Comparison of ENCODE assay signal across 12 cellular contexts in genomic region chr13:29140277-29140676, GRCh38.
DNase-seq lines count a peak whose midpoint lies in the region; ATAC-seq and TF ChIP-seq lines count a peak whose summit lies in the region.
"Had no signal": no experiment of that assay in that cellular context is flagged by ENCODE, and none has a peak within 500 bp of the region (broad histone marks: within the 10 kb centered on the region; RNA-seq: fewer than 3 reads in every experiment).

No MANE protein-coding gene starts in this region.

- no peak for ATAC-seq in GM21529 (IDR thresholded peaks at IDR 0.05; ENCODE audit: unreplicated experiment)

- H3K27ac ChIP-seq in smooth muscle cell (ENCODE audit: low read depth) (peak overlapping the region; percentile 36), testis (no peak overlapping the region)

- H3K27me3 ChIP-seq in smooth muscle cell (ENCODE audit: low read depth) (no peaks in the 10 kb centered on the region), testis (no peaks in the 10 kb centered on the region)

- no peaks in the 10 kb centered on the region for H3F3A ChIP-seq in smooth muscle cell (ENCODE audit: low read depth)

- no peaks in the 10 kb centered on the region for H3K4me1 ChIP-seq in smooth muscle cell (ENCODE audit: low read depth)
- H3K4me1 ChIP-seq in testis: no peaks in the 10 kb centered on the region

- H3K9ac ChIP-seq in smooth muscle cell (ENCODE audit: low read depth): no peak overlapping the region

- TF ChIP-seq CTCF in astrocyte of the spinal cord (IDR thresholded peaks at IDR 0.05; ENCODE audit: low read depth, low read length) (no peak), smooth muscle cell (IDR thresholded peaks at IDR 0.05; ENCODE audit: borderline replicate concordance, insufficient read depth, poor library complexity, severe bottlenecking) (no peak), testis (IDR thresholded peaks at IDR 0.05) (no peak)

- no peaks in the 10 kb centered on the region for H4K20me1 ChIP-seq in smooth muscle cell (ENCODE audit: low read depth)

- H3K9me3 ChIP-seq in smooth muscle cell (replicated peaks; ENCODE audit: low read depth) (no peaks in the 10 kb centered on the region), testis (no peaks in the 10 kb centered on the region)

- TF ChIP-seq POLR2A in testis (IDR thresholded peaks at IDR 0.05): no peak

- WGBS in smooth muscle cell (ENCODE audit: low lambda C conversion rate): 15% methylated on average over 4 of the region's 4 CpGs
- 40 to 49% methylated on average over 4 of the region's 4 CpGs for whole genome bisulfite sequencing in testis, 2 donors

- intact Hi-C loops in testis (cut with DNase I; ENCODE audit: low total_unique reads): no loop called here

- H2AFZ ChIP-seq in smooth muscle cell (ENCODE audit: low read depth): peak overlapping the region; percentile 11

- H3K4me2 ChIP-seq in smooth muscle cell: peak overlapping the region; percentile 50

- in situ Hi-C loops in G401 (cut with HindIII; ENCODE audit: low sequenced_read_pairs): no loop called here
- in situ Hi-C loops in astrocyte of the spinal cord (cut with HindIII; ENCODE audit: low sequenced_read_pairs): no loop called here

- no peak overlapping the region for H3K4me3 ChIP-seq in astrocyte of the spinal cord (ENCODE audit: low read depth, low read length)
- no peak overlapping the region for H3K4me3 ChIP-seq in smooth muscle cell
- no peak overlapping the region for H3K4me3 ChIP-seq in testis

- H3K36me3 ChIP-seq in smooth muscle cell (ENCODE audit: low read depth) (no peaks in the 10 kb centered on the region), testis (ENCODE audit: low read depth, missing control alignments) (no peaks in the 10 kb centered on the region)

- H3K79me2 ChIP-seq in smooth muscle cell (ENCODE audit: low read depth): no peaks in the 10 kb centered on the region

- DNase-seq in G401 (ENCODE audit: low spot score) (peak; percentile 22), astrocyte of the spinal cord (ENCODE audit: low read depth, low spot score) (peak; percentile 2), iPS-NIHi11 (ENCODE audit: low spot score) (peak; percentile 23), smooth muscle cell (lab: John Stamatoyannopoulos, UW; ENCODE audit: unreplicated experiment) (no peak), NCI-H748 (lab: John Stamatoyannopoulos, UW; ENCODE audit: unreplicated experiment) (no peak), testis (no peak)
- DNase-seq in activated CD4-positive, alpha-beta T cell treated with anti-CD3 and anti-CD28 coated beads for 4 hours: no peak
- DNase-seq: activated CD4-positive, alpha-beta T cell treated with anti-CD3 and anti-CD28 coated beads for 1 hour; CD4-positive, CD25-positive, alpha-beta regulatory T cell; H7; NCI-H187 treated with DMSO at 0.1 percent for 48 hours had no signal

Comparison
In these comparisons a context has a peak if more than half of its experiments do, and no peak if none do; other contexts are left out.
1. DNase-seq: peak in G401 (single experiment), astrocyte of the spinal cord (single experiment) and iPS-NIHi11 (single experiment); none in smooth muscle cell (single experiment), NCI-H748 (single experiment), activated CD4-positive, alpha-beta T cell treated with anti-CD3 and anti-CD28 coated beads for 4 hours (0 of 2) and testis (single experiment).